7 cellular contexts compared by ENCODE assay signal in the genomic region with DNA sequence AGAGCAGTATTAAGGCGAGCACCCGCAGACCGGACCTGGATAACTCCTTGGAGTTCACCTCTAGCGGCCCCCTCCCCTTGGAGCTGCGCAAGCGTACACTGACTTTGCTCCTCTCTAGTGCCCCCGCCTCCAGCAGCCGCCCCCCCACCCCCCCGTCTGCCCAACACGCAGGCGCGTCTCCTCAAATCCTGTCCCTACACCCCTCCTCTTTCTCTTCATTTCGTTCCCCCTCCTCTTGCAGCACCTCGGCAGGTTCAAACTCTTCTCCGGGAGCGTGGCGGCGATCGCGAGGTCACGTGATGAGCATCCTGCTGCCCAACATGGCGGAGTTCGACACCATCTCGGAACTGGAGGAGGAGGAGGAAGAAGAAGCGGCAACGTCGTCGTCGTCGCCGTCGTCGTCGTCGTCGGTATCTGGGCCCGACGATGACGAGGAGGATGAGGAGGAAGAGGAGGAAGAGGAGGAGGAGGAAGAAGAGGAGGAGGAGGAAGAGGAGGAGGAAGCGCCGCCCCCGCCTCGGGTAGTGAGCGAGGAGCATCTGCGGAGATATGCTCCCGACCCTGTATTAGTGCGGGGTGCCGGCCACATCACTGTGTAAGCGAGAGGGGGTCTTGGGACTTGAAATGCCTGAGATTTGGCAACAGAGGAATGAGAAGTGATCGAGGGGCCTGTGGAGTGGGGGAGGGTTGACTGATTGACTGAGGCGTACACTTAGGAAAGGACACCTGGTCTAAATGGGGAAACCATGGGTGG. TPM values are rescaled to one million over a fixed set of nuclear protein-coding genes. Genes with fewer than 3 reads are reported as not detected.
A peak's percentile ranks its signal among the peaks of the same experiment; 100 is the strongest.
DNase-seq lines count a peak whose midpoint lies in the region; ATAC-seq and TF ChIP-seq lines count a peak whose summit lies in the region.

A gene (plus strand): TSS at position 212 of the 754 bp plus-strand sequence. CDS start 88 bp downstream, at position 300.

- H3K36me3 Mint-ChIP-seq in activated CD4-positive, alpha-beta T cell treated with anti-CD3 and anti-CD28 coated beads, Interleukin-2, amount 10 ng/mL, durations not matched to agents 7 days and 5 days (ENCODE audit: low read depth) = no peaks in the 10 kb centered on the region

- H3K27me3 Mint-ChIP-seq in activated CD4-positive, alpha-beta T cell treated with anti-CD3 and anti-CD28 coated beads, Interleukin-2, amount 10 ng/mL, durations not matched to agents 7 days and 5 days = no peaks in the 10 kb centered on the region

- CTCF ChIA-PET in activated CD4-positive, alpha-beta T cell treated with anti-CD3 and anti-CD28 coated beads, Interleukin-2, amount 10 ng/mL, durations not matched to agents 7 days and 5 days (lab: Charles Lee) = no interaction called here

- H3K27ac Mint-ChIP-seq in activated CD4-positive, alpha-beta T cell treated with anti-CD3 and anti-CD28 coated beads, Interleukin-2, amount 10 ng/mL, durations not matched to agents 7 days and 5 days = peak within 1 kb of the TSS; percentile 99

- DNase-seq in NCI-H2227 (lab: John Stamatoyannopoulos, UW; ENCODE audit: unreplicated experiment) (peak; percentile 90), cortex of kidney (lab: John Stamatoyannopoulos, UW) (peak; percentile 4), left lobe of liver (ENCODE audit: low spot score) (peak; percentile 44)
- peak; percentile 76 for DNase-seq in activated CD4-positive, alpha-beta T cell treated with anti-CD3 and anti-CD28 coated beads, Interleukin-2, amount 10 ng/mL, durations not matched to agents 7 days and 5 days
- peak; percentile 46 for DNase-seq in stimulated activated CD4-positive, alpha-beta T cell treated with anti-CD3 and anti-CD28 coated beads, Interleukin-2, amount 100 ng/mL, for 4 hours (ENCODE audit: low read depth)

- peaks cover 24% of the 10 kb centered on the region for H3K4me1 Mint-ChIP-seq in activated CD4-positive, alpha-beta T cell treated with anti-CD3 and anti-CD28 coated beads, Interleukin-2, amount 10 ng/mL, durations not matched to agents 7 days and 5 days

- ATAC-seq in HG03045 (IDR thresholded peaks at IDR 0.05; ENCODE audit: unreplicated experiment) (peak; percentile 65), left lobe of liver (peak; percentile 42)

- POLR2A ChIA-PET in activated CD4-positive, alpha-beta T cell treated with anti-CD3 and anti-CD28 coated beads, Interleukin-2, amount 10 ng/mL, durations not matched to agents 7 days and 5 days (lab: Charles Lee) = no interaction called here

- H3K9me3 Mint-ChIP-seq in activated CD4-positive, alpha-beta T cell treated with anti-CD3 and anti-CD28 coated beads, Interleukin-2, amount 10 ng/mL, durations not matched to agents 7 days and 5 days = no peaks in the 10 kb centered on the region

- peak within 1 kb of the TSS; percentile 87 for H3K4me3 Mint-ChIP-seq in activated CD4-positive, alpha-beta T cell treated with anti-CD3 and anti-CD28 coated beads, Interleukin-2, amount 10 ng/mL, durations not matched to agents 7 days and 5 days

- peak; percentile 55 for TF ChIP-seq POLR2A in GM18526 (IDR thresholded peaks at IDR 0.05; ENCODE audit: extremely low read depth, insufficient read length)

RNA-seq across cellular contexts. Expression of the gene that starts here (rescaled TPM):
- 1 to 10 TPM; 6.1 to 6.9 TPM for total RNA-seq in activated CD4-positive, alpha-beta T cell treated with anti-CD3 and anti-CD28 coated beads, Interleukin-2, amount 10 ng/mL, durations not matched to agents 7 days and 5 days
- 0.88 TPM for total RNA-seq in left lobe of liver

Comparison
In these comparisons a context has a peak if more than half of its experiments do, and no peak if none do; other contexts are left out.
1. Peak in every context shown above with its lines: DNase-seq and ATAC-seq.
2. Peak in DNase-seq and ATAC-seq in left lobe of liver; RNA of the gene not detected or under 1 TPM.
3. DNase-seq: peak in every context shown above with its lines; median percentile 90 in NCI-H2227; 76 in activated CD4-positive, alpha-beta T cell treated with anti-CD3 and anti-CD28 coated beads, Interleukin-2, amount 10 ng/mL, durations not matched to agents 7 days and 5 days; 46 in stimulated activated CD4-positive, alpha-beta T cell treated with anti-CD3 and anti-CD28 coated beads, Interleukin-2, amount 100 ng/mL, for 4 hours; 44 in left lobe of liver; 4 in cortex of kidney.